ENCODE assay signal across 8 cellular contexts in the genomic region with DNA sequence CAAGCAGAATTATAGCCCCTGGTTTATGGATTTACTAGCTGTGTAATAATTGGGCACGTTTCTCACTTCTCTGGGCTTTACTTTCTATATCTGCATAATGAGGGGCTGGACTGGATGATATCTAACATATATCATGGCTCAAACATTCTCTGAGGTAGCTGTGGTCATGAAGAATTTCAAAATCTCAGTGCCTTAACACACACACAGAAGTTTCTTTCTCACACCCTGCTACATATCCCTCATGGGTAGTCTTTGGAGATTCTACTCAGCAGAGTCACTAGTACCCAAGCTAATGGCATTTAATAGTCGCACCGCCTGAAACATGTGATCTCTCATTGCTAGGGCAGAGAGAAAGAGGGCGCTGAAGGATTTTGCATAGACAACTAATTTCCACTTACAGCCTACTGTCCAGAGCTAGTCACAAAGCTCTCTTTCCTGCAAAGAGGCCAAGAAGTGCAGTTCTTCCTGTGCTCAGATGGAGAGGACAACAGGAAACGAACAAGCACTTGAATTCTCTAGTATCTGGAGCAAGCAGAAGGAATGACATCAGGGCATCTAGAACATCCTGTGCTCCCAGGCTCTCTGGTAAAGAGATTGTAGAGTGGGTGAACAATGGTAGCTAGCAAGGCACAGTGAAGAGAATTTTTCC.
DNase-seq lines count a peak whose midpoint lies in the region; ATAC-seq lines count a peak whose summit lies in the region.

No MANE protein-coding gene starts in this region.

- DNase-seq in AG08395 (ENCODE audit: low spot score), result peak; percentile 56
- peak; percentile 79 for DNase-seq in NCI-H510A treated with DMSO at 0.1 percent for 48 hours (lab: John Stamatoyannopoulos, UW)
- peak; percentile 82 for DNase-seq in fibroblast of gingiva (ENCODE audit: low read depth)
- DNase-seq in myocyte (ENCODE audit: low read depth), result peak; percentile 36
- no peak for DNase-seq in A172 (ENCODE audit: low spot score)

- ATAC-seq in HG03571 (IDR thresholded peaks at IDR 0.05; ENCODE audit: unreplicated experiment), result no peak
- ATAC-seq in GM21619 (IDR thresholded peaks at IDR 0.05; ENCODE audit: unreplicated experiment), result no peak
- no peak for ATAC-seq in HG03442 (IDR thresholded peaks at IDR 0.05; ENCODE audit: unreplicated experiment)
